ENCODE assay signal across 8 cellular contexts in genomic region chr17:76681222-76682137, GRCh38. TPM values are rescaled to one million over a fixed set of nuclear protein-coding genes. Genes with fewer than 3 reads are reported as not detected.
A peak's percentile ranks its signal among the peaks of the same experiment; 100 is the strongest.
DNase-seq lines count a peak whose midpoint lies in the region; ATAC-seq, FAIRE-seq and TF ChIP-seq lines count a peak whose summit lies in the region.

No MANE protein-coding gene starts in this region.

- H3K27me3 ChIP-seq in upper lobe of left lung = no peaks in the 10 kb centered on the region

- no peaks in the 10 kb centered on the region for H3K36me3 Mint-ChIP-seq in glutamatergic neuron (ENCODE audit: unreplicated experiment)

- TF ChIP-seq CTCF in D721Med (IDR thresholded peaks at IDR 0.05; ENCODE audit: insufficient read depth, missing control alignments) (peak; percentile 93), glutamatergic neuron (IDR thresholded peaks at IDR 0.05; ENCODE audit: partially characterized antibody, unreplicated experiment) (peak; percentile 83), upper lobe of left lung (IDR thresholded peaks at IDR 0.05) (peak; percentile 68 to 80 (median 72))

- H3K27ac Mint-ChIP-seq in glutamatergic neuron (ENCODE audit: unreplicated experiment) = peak overlapping the region; percentile 90

- no peak overlapping the region for H3K4me3 ChIP-seq in upper lobe of left lung

- peaks cover 30% of the 10 kb centered on the region for H3K4me1 Mint-ChIP-seq in glutamatergic neuron (ENCODE audit: low read depth, unreplicated experiment)

- in situ Hi-C loops in SK-MEL-5 (cut with HindIII; ENCODE audit: low pct_unique_long_range_greater_than_20kb, low sequenced_read_pairs) = no loop called here

- H3K36me3 ChIP-seq in upper lobe of left lung = peaks cover 0 to 56% (median 13%) of the 10 kb centered on the region in 4 donors

- H3K27ac ChIP-seq in upper lobe of left lung = peak overlapping the region in 2 of 4 donors; percentile 21 to 27

- intact Hi-C loops in posterior cingulate gyrus (cut with DNase I) = no loop called here

- H3K4me3 Mint-ChIP-seq in glutamatergic neuron (ENCODE audit: unreplicated experiment) = peak overlapping the region; percentile 83

- no peaks in the 10 kb centered on the region for H3K9me3 ChIP-seq in upper lobe of left lung

- H3K9me3 Mint-ChIP-seq in glutamatergic neuron (ENCODE audit: unreplicated experiment) = peaks cover 8% of the 10 kb centered on the region

- peaks cover 0 to 5% (median 0%) of the 10 kb centered on the region in 4 donors for H3K4me1 ChIP-seq in upper lobe of left lung

- WGBS in upper lobe of left lung, 2 donors = 73 to 76% methylated on average over 15 to 16 of the region's 16 CpGs

- FAIRE-seq in D721Med (lab: Jason Lieb, UNC) = no peak

- TF ChIP-seq POLR2A in upper lobe of left lung (IDR thresholded peaks at IDR 0.05) = no peak

- DNase-seq in D721Med (ENCODE audit: insufficient read length, low spot score) (peak; percentile 79), LoVo (ENCODE audit: low spot score) (peak; percentile 18), SK-MEL-5 (ENCODE audit: low read depth, low spot score) (peak; percentile 95), glutamatergic neuron (peak; percentile 87), posterior cingulate gyrus (peak; percentile 49 to 95 (median 75)), upper lobe of left lung (peak in 1 of 2 donors; percentile 75)
- peak; percentile 68 for DNase-seq in activated naive CD4-positive, alpha-beta T cell treated with Interleukin-2 at 50 U/mL for 16 hours

- peak in 1 of 2 donors; percentile 66 for ATAC-seq in upper lobe of left lung (ENCODE audit: low FRiP score in 2 of 2)
- ATAC-seq in GM21717 (IDR thresholded peaks at IDR 0.05; ENCODE audit: unreplicated experiment) = no peak

- no peak for TF ChIP-seq EP300 in upper lobe of left lung (IDR thresholded peaks at IDR 0.05)

- peaks cover 9% of the 10 kb centered on the region for H3K27me3 Mint-ChIP-seq in glutamatergic neuron (ENCODE audit: unreplicated experiment)

RNA-seq across cellular contexts. Expression of gene MXRA7, which starts 29.3 kb away (rescaled TPM):
- total RNA-seq in SK-MEL-5 (2014; rRNA removed; shearing (Covaris generic)) = 197 and 199 TPM in 2 replicates
- 219 and 242 TPM in 2 replicates for polyA plus RNA-seq in SK-MEL-5 (2015; cell fraction: cytosol; rRNA removed)
- polyA plus RNA-seq in SK-MEL-5 (2015; cell fraction: nucleus; rRNA removed) = 39.9 and 48.4 TPM in 2 replicates
- 236 TPM for total RNA-seq in glutamatergic neuron (ENCODE audit: unreplicated experiment)
- total RNA-seq in upper lobe of left lung = 100 to 1,000 TPM in 1 of 6 donors, 10 to 100 TPM in 5; 21.0 to 147 (median 73.5) TPM

RNA-seq across cellular contexts. Expression of gene ST6GALNAC1, which starts 37.9 kb away (rescaled TPM):
- total RNA-seq in SK-MEL-5 (2014; rRNA removed; shearing (Covaris generic)) = 0.79 and 1.7 TPM in 2 replicates
- 1.2 and 1.3 TPM in 2 replicates for polyA plus RNA-seq in SK-MEL-5 (2015; cell fraction: cytosol; rRNA removed)
- 2.8 and 13.7 TPM in 2 replicates for polyA plus RNA-seq in SK-MEL-5 (2015; cell fraction: nucleus; rRNA removed)
- total RNA-seq in glutamatergic neuron (ENCODE audit: unreplicated experiment) (not detected), upper lobe of left lung (10 to 100 TPM in 4 of 6 donors, 1 to 10 TPM in 2; 8.3 to 20.4 (median 19.1) TPM)

RNA-seq across cellular contexts. Expression of gene JMJD6, which starts 44.9 kb away (rescaled TPM):
- total RNA-seq in SK-MEL-5 (2014; rRNA removed; shearing (Covaris generic)) = 46.1 and 48.7 TPM in 2 replicates
- polyA plus RNA-seq in SK-MEL-5 (2015; cell fraction: cytosol; rRNA removed) = 59.1 and 64.8 TPM in 2 replicates
- polyA plus RNA-seq in SK-MEL-5 (2015; cell fraction: nucleus; rRNA removed) = 66.6 and 97.1 TPM in 2 replicates
- total RNA-seq in glutamatergic neuron (ENCODE audit: unreplicated experiment) (39.0 TPM), upper lobe of left lung (10 to 100 TPM; 23.3 to 63.9 (median 31.0) TPM)

RNA-seq across cellular contexts. Expression of gene METTL23, which starts 45.2 kb away (rescaled TPM):
- 180 and 183 TPM in 2 replicates for total RNA-seq in SK-MEL-5 (2014; rRNA removed; shearing (Covaris generic))
- 171 and 186 TPM in 2 replicates for polyA plus RNA-seq in SK-MEL-5 (2015; cell fraction: cytosol; rRNA removed)
- polyA plus RNA-seq in SK-MEL-5 (2015; cell fraction: nucleus; rRNA removed) = 206 and 248 TPM in 2 replicates
- total RNA-seq in glutamatergic neuron (ENCODE audit: unreplicated experiment) (24.3 TPM), upper lobe of left lung (10 to 100 TPM; 13.6 to 38.9 (median 28.3) TPM)

RNA-seq across cellular contexts. Expression of gene SRSF2, which starts 55.7 kb away (rescaled TPM):
- 173 and 184 TPM in 2 replicates for total RNA-seq in SK-MEL-5 (2014; rRNA removed; shearing (Covaris generic))
- 387 and 403 TPM in 2 replicates for polyA plus RNA-seq in SK-MEL-5 (2015; cell fraction: cytosol; rRNA removed)
- 3,482 and 3,724 TPM in 2 replicates for polyA plus RNA-seq in SK-MEL-5 (2015; cell fraction: nucleus; rRNA removed)
- total RNA-seq in glutamatergic neuron (ENCODE audit: unreplicated experiment) (188 TPM), upper lobe of left lung (100 to 1,000 TPM; 133 to 454 (median 211) TPM)
